Comparison of ENCODE assay signal across 24 cellular contexts in the genomic region with DNA sequence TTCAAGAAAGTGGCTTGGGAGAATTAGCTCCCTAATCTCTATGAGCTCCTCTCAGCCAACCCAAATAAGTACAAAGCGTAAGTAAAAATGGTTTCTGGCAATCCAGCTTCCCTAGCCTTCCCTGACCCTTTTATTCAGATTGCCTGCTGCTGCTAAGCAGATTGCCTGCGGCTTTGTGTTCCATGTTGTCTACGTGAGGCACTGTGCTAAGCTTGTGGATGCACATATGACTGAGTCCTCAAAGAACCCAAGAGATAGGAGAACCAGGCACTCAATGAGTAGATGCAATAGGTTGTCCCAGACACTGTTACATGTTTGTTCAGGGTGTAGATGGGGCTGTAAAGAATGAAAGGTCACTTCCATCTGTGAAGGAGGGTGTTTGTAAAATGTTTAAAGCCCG.
"Had no signal": no experiment of that assay in that cellular context is flagged by ENCODE, and none has a peak within 500 bp of the region (broad histone marks: within the 10 kb centered on the region; RNA-seq: fewer than 3 reads in every experiment).

No MANE protein-coding gene starts in this region.

- DNase-seq: activated CD4-positive, alpha-beta T cell treated with anti-CD3 and anti-CD28 coated beads, Interleukin-2, amount 10 ng/mL, durations not matched to agents 7 days and 5 days; activated CD4-positive, CD25-positive, alpha-beta regulatory T cell; activated CD8-positive, alpha-beta memory T cell treated with anti-CD3 and anti-CD28 coated beads, Interleukin-2, amount 50 U/mL, for 4 hours; activated effector memory CD4-positive, alpha-beta T cell treated with Interleukin-2 at 50 U/mL for 16 hours; activated T-cell treated with anti-CD3 and anti-CD28 coated beads, Interleukin-2, amount 50 U/mL, for 48 hours; adrenal gland; cerebellar nuclear complex; effector CD4-positive, alpha-beta T cell; esophagus squamous epithelium; hypothalamus; islet precursor cell; lower lobe of right lung; nucleus accumbens; stimulated activated CD4-positive, alpha-beta T cell treated with anti-CD3 and anti-CD28 coated beads, Interleukin-12 subunit alpha, Interleukin-12 subunit beta, amount 100 ng/mL, for 4 hours; stimulated activated CD4-positive, alpha-beta T cell treated with anti-CD3 and anti-CD28 coated beads, Interleukin-1b, Interleukin-23, amount 100 ng/mL, for 48 hours; stimulated activated CD8-positive, alpha-beta memory T cell treated with anti-CD3 and anti-CD28 coated beads, Interleukin-4, amount 100 ng/mL, for 48 hours; stimulated activated naive CD4-positive, alpha-beta T cell; T-cell; T-helper 9 cell; tibial artery; uterus had no signal

- H3K27me3 ChIP-seq: adrenal gland, esophagus squamous epithelium, tibial artery, uterus had no signal

- H3K9me3 ChIP-seq: adrenal gland, esophagus squamous epithelium, lower lobe of right lung, tibial artery, uterus had no signal

- H3K36me3 ChIP-seq: adrenal gland, esophagus squamous epithelium, lower lobe of right lung, tibial artery, uterus had no signal

- ATAC-seq: activated naive CD4-positive, alpha-beta T cell treated with anti-CD3 and anti-CD28 coated beads, Interleukin-2, amount 50 U/mL, for 72 hours; lower lobe of right lung; natural killer cell treated with Interleukin-12 subunit alpha and Interleukin-12 subunit beta and Interleukin-15 and Interleukin-18, amount 100 ng/mL, for 72 hours; T-cell had no signal

- H3K4me3 ChIP-seq: adrenal gland, esophagus squamous epithelium, lower lobe of right lung, tibial artery, uterus had no signal

- H3K4me1 ChIP-seq: uterus had no signal

- H3K27ac ChIP-seq: adrenal gland, esophagus squamous epithelium, lower lobe of right lung, tibial artery, uterus had no signal

- FAIRE-seq: bronchial epithelial cell had no signal
